In genomic region chr3:3179407-3180094, GRCh38 we compare ENCODE assay signal across 8 cellular contexts. TPM values are rescaled to one million over a fixed set of nuclear protein-coding genes. Genes with fewer than 3 reads are reported as not detected.
A peak's percentile ranks its signal among the peaks of the same experiment; 100 is the strongest.
DNase-seq lines count a peak whose midpoint lies in the region; ATAC-seq and TF ChIP-seq lines count a peak whose summit lies in the region.

CRBN (minus strand) TSS chr3:3179691; CDS start chr3:3179687, 4 bp downstream.

- CTCF ChIA-PET in activated CD4-positive, alpha-beta T cell treated with anti-CD3 and anti-CD28 coated beads, Interleukin-2, amount 10 ng/mL, durations not matched to agents 7 days and 5 days (lab: Charles Lee): interaction anchor here (0.8 to 0.9 kb wide), 2 partner anchors 8 to 17 kb away, joined by 3 read pairs; no protein-coding TSS in a partner anchor

- ATAC-seq in GM19025 (IDR thresholded peaks at IDR 0.05; ENCODE audit: low read depth, unreplicated experiment) (peak; percentile 99), HG03280 (IDR thresholded peaks at IDR 0.05; ENCODE audit: unreplicated experiment) (peak; percentile 99), left lobe of liver (peak; percentile 100)

- H3K27ac Mint-ChIP-seq in activated CD4-positive, alpha-beta T cell treated with anti-CD3 and anti-CD28 coated beads, Interleukin-2, amount 10 ng/mL, durations not matched to agents 7 days and 5 days: peak within 1 kb of the TSS; percentile 89

- DNase-seq in BE2C (peak; percentile 80), NCI-H524 treated with DMSO at 0.1 percent for 48 hours (lab: John Stamatoyannopoulos, UW) (peak; percentile 29), cortex of kidney (lab: John Stamatoyannopoulos, UW) (peak; percentile 65), left lobe of liver (ENCODE audit: low spot score) (peak; percentile 93)
- DNase-seq in activated CD4-positive, alpha-beta T cell treated with anti-CD3 and anti-CD28 coated beads, Interleukin-2, amount 10 ng/mL, durations not matched to agents 7 days and 5 days: peak; percentile 89
- peak; percentile 79 for DNase-seq in stimulated activated CD4-positive, alpha-beta T cell treated with anti-CD3 and anti-CD28 coated beads, Interleukin-2, amount 100 ng/mL, for 4 hours (ENCODE audit: low read depth)

- peak within 1 kb of the TSS; percentile 93 for H3K4me3 Mint-ChIP-seq in activated CD4-positive, alpha-beta T cell treated with anti-CD3 and anti-CD28 coated beads, Interleukin-2, amount 10 ng/mL, durations not matched to agents 7 days and 5 days

- H3K27me3 Mint-ChIP-seq in activated CD4-positive, alpha-beta T cell treated with anti-CD3 and anti-CD28 coated beads, Interleukin-2, amount 10 ng/mL, durations not matched to agents 7 days and 5 days: no peaks in the 10 kb centered on the region

- H3K36me3 ChIP-seq in BE2C: no peaks in the 10 kb centered on the region

- H3K4me1 Mint-ChIP-seq in activated CD4-positive, alpha-beta T cell treated with anti-CD3 and anti-CD28 coated beads, Interleukin-2, amount 10 ng/mL, durations not matched to agents 7 days and 5 days: peaks cover 52% of the 10 kb centered on the region

- H3K9me3 Mint-ChIP-seq in activated CD4-positive, alpha-beta T cell treated with anti-CD3 and anti-CD28 coated beads, Interleukin-2, amount 10 ng/mL, durations not matched to agents 7 days and 5 days: no peaks in the 10 kb centered on the region

- POLR2A ChIA-PET in activated CD4-positive, alpha-beta T cell treated with anti-CD3 and anti-CD28 coated beads, Interleukin-2, amount 10 ng/mL, durations not matched to agents 7 days and 5 days (lab: Charles Lee): no interaction called here

- H3K36me3 Mint-ChIP-seq in activated CD4-positive, alpha-beta T cell treated with anti-CD3 and anti-CD28 coated beads, Interleukin-2, amount 10 ng/mL, durations not matched to agents 7 days and 5 days (ENCODE audit: low read depth): peaks cover 29% of the 10 kb centered on the region

- no peaks in the 10 kb centered on the region for H3K9me3 ChIP-seq in BE2C

- H3K27me3 ChIP-seq in BE2C: no peaks in the 10 kb centered on the region

- H3K4me3 ChIP-seq in BE2C (ENCODE audit: low read depth, low read length): peak within 1 kb of the TSS; percentile 93

- H3K4me1 ChIP-seq in BE2C: no peaks in the 10 kb centered on the region

- peak; percentile 73 for TF ChIP-seq CTCF in BE2C (IDR thresholded peaks at IDR 0.05; ENCODE audit: low read depth, low read length)

RNA-seq across cellular contexts. Expression of gene CRBN, which starts in this region (rescaled TPM):
- 13.0 TPM for polyA plus RNA-seq in BE2C (2012; ENCODE audit: insufficient read depth, insufficient read length, low read depth)
- 10 to 100 TPM; 69.7 to 76.2 TPM for total RNA-seq in activated CD4-positive, alpha-beta T cell treated with anti-CD3 and anti-CD28 coated beads, Interleukin-2, amount 10 ng/mL, durations not matched to agents 7 days and 5 days
- 20.4 TPM for total RNA-seq in left lobe of liver

Comparison
In these comparisons a context has a peak if more than half of its experiments do, and no peak if none do; other contexts are left out.
1. Peak in every context shown above with its lines: DNase-seq, ATAC-seq and H3K4me3 ChIP-seq.
2. DNase-seq: peak in every context shown above with its lines; median percentile 93 in left lobe of liver; 89 in activated CD4-positive, alpha-beta T cell treated with anti-CD3 and anti-CD28 coated beads, Interleukin-2, amount 10 ng/mL, durations not matched to agents 7 days and 5 days; 80 in BE2C; 79 in stimulated activated CD4-positive, alpha-beta T cell treated with anti-CD3 and anti-CD28 coated beads, Interleukin-2, amount 100 ng/mL, for 4 hours; 65 in cortex of kidney; 29 in NCI-H524 treated with DMSO at 0.1 percent for 48 hours.